36 cellular contexts compared by ENCODE assay signal in the genomic region with DNA sequence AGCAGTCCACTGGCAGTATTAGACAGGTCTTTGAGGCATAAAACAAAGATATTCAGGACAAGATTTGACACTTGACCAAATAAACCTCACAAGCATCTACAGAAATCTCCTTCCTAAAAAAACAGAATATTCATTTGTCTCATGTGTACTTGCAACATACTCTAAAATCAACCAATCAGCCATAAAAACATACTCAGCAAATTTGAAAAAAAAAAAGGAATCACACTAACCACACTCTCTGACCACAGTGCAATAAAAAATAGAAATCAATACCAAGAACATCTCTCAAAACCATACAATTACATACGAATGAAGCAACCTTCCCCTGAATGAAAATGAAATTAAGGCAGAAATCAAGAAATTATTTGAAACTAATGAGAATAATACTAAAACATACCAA.
DNase-seq lines count a peak whose midpoint lies in the region; ATAC-seq, FAIRE-seq and TF ChIP-seq lines count a peak whose summit lies in the region.
"Had no signal": no experiment of that assay in that cellular context is flagged by ENCODE, and none has a peak within 500 bp of the region (broad histone marks: within the 10 kb centered on the region; RNA-seq: fewer than 3 reads in every experiment).

No MANE protein-coding gene starts in this region.

- H4K20me1 ChIP-seq in HepG2 (ENCODE audit: insufficient read depth, low read length) (no peaks in the 10 kb centered on the region), IMR-90 (ENCODE audit: insufficient read depth, low read length) (no peaks in the 10 kb centered on the region), K562 (replicated peaks; ENCODE audit: control insufficient read depth, insufficient read depth, low read length) (no peaks in the 10 kb centered on the region)
- H4K20me1 ChIP-seq: BLaER1; BLaER1 treated with 17β-estradiol and CSF1 and Interleukin-3, amounts not matched to agents 10 nM and 100 nM had no signal

- POLR2A ChIA-PET in HepG2 (lab: Yijun Ruan, JAX) (no interaction called here), A549 (lab: Yijun Ruan, JAX) (no interaction called here), IMR-90 (lab: Charles Lee; ENCODE audit: unreplicated experiment) (no interaction called here), K562 (lab: Yijun Ruan, JAX) (no interaction called here)

- no peak for TF ChIP-seq RAD21 in HepG2 (CRISPR knock-in tag; IDR thresholded peaks at IDR 0.05)
- TF ChIP-seq RAD21 in A549 (conservative IDR thresholded peaks at IDR 0.05 in 1 of 2, IDR thresholded peaks at IDR 0.05 in 1 of 2) = no peak
- no peak for TF ChIP-seq RAD21 in IMR-90 (IDR thresholded peaks at IDR 0.05; ENCODE audit: low read length)
- TF ChIP-seq RAD21 in K562 (CRISPR knock-in tag; conservative IDR thresholded peaks at IDR 0.05 in 1 of 2, IDR thresholded peaks at IDR 0.05 in 1 of 2) = no peak

- CTCF ChIA-PET in HepG2 (lab: Yijun Ruan, JAX; ENCODE audit: low intra/inter-chr PET ratio, low total read pairs) = no interaction called here
- CTCF ChIA-PET in A549 (lab: Yijun Ruan, JAX) = no interaction called here
- CTCF ChIA-PET in IMR-90 (lab: Yijun Ruan, JAX) = interaction anchor here (0.6 kb wide), 1 partner anchor 595 kb away, joined by 3 read pairs; no protein-coding TSS in a partner anchor
- CTCF ChIA-PET in K562 (lab: Yijun Ruan, JAX; ENCODE audit: low intra/inter-chr PET ratio) = no interaction called here

- H2BK120ac ChIP-seq in IMR-90 (ENCODE audit: low read depth, low read length) = no peak overlapping the region

- H2BK20ac ChIP-seq in IMR-90 (ENCODE audit: low read depth, low read length) = no peak overlapping the region

- in situ Hi-C loops in HepG2 (cut with HindIII; ENCODE audit: extremely low pct_ligation_motif_present, low pct_unique_long_range_greater_than_20kb) (no loop called here), IMR-90 (cut with MboI; ENCODE audit: low sequenced_read_pairs) (no loop called here), K562 (cut with MboI) (no loop called here), GM13976 (cut with MboI; ENCODE audit: low sequenced_read_pairs, unreplicated experiment) (no loop called here)

- ATAC-seq in HepG2 (no peak), right lobe of liver (no peak), A549 (no peak), IMR-90 (ENCODE audit: low read depth) (no peak), K562 (no peak)
- ATAC-seq: CD8-positive, alpha-beta T cell had no signal

- no peak overlapping the region for H4K91ac ChIP-seq in IMR-90 (ENCODE audit: insufficient read depth, low read depth, low read length)

- H3K27ac Mint-ChIP-seq in osteocyte (ENCODE audit: unreplicated experiment) = no peak overlapping the region
- H3K27ac Mint-ChIP-seq: B cell; CD14-positive monocyte; CD4-positive, alpha-beta memory T cell; CD4-positive, alpha-beta T cell; CD4-positive, CD25-positive, alpha-beta regulatory T cell; CD8-positive, alpha-beta memory T cell; CD8-positive, alpha-beta T cell had no signal

- FAIRE-seq in HepG2 (lab: Jason Lieb, UNC) = no peak
- FAIRE-seq in A549 (lab: Jason Lieb, UNC) = no peak
- FAIRE-seq in K562 (lab: Jason Lieb, UNC) = no peak
- FAIRE-seq: A204.1, D721Med had no signal

- H4K8ac ChIP-seq in IMR-90 (ENCODE audit: low read depth in 2 of 2, low read length in 2 of 2) = no peak overlapping the region

- H3K27ac ChIP-seq in HepG2 (ENCODE audit: extremely low read length, insufficient read depth, low read length) (no peak overlapping the region), right lobe of liver (no peak overlapping the region), A549 (no peak overlapping the region), IMR-90 (ENCODE audit: insufficient read depth, low read length) (no peak overlapping the region), K562 (ENCODE audit: extremely low read depth, low read depth, low read length) (no peak overlapping the region)
- H3K27ac ChIP-seq: 22Rv1; BLaER1; BLaER1 treated with 17β-estradiol and CSF1 and Interleukin-3, amounts not matched to agents 10 nM and 100 nM; C4-2B had no signal

- 0% methylated on average over 1 of the region's 1 CpG for WGBS in HepG2 (ENCODE audit: low lambda C conversion rate)
- WGBS in right lobe of liver (ENCODE audit: insufficient coverage, low coverage, low lambda C conversion rate, missing lambda C conversion rate) = 36% methylated on average over 1 of the region's 1 CpG
- 3% methylated on average over 1 of the region's 1 CpG for WGBS in A549 (ENCODE audit: missing lambda C conversion rate)
- no CpG with 5 or more reads among the region's 1 CpG for WGBS in IMR-90 (ENCODE audit: extremely low coverage in 2 of 2, insufficient read length in 1 of 2), 2 experiments
- 0% methylated on average over 1 of the region's 1 CpG for WGBS in K562 (ENCODE audit: insufficient coverage, low coverage, missing lambda C conversion rate)

- H3K9ac ChIP-seq in HepG2 (ENCODE audit: insufficient read depth, low read depth, low read length) (no peak overlapping the region), IMR-90 (ENCODE audit: low read depth, low read length) (no peak overlapping the region), K562 (ENCODE audit: insufficient read depth in 1 of 2, low read depth in 2 of 2, low read length in 2 of 2) (no peak overlapping the region)
- H3K9ac ChIP-seq: BLaER1; BLaER1 treated with 17β-estradiol and CSF1 and Interleukin-3, amounts not matched to agents 10 nM and 100 nM had no signal

- H3K23ac ChIP-seq in IMR-90 (ENCODE audit: low read depth, low read length) = no peak overlapping the region

- H3K9me3 ChIP-seq in HepG2 (ENCODE audit: low read length) (no peaks in the 10 kb centered on the region), right lobe of liver (no peaks in the 10 kb centered on the region), A549 (no peaks in the 10 kb centered on the region), IMR-90 (ENCODE audit: control insufficient read depth, insufficient read depth, low read length) (no peaks in the 10 kb centered on the region), K562 (replicated peaks; ENCODE audit: control insufficient read depth, insufficient read depth, low read depth, low read length) (no peaks in the 10 kb centered on the region)
- H3K9me3 ChIP-seq: BE2C, BLaER1, Caco-2 had no signal

- H3K4me1 ChIP-seq in HepG2 (ENCODE audit: insufficient read depth, low read length) (no peaks in the 10 kb centered on the region), right lobe of liver (no peaks in the 10 kb centered on the region), A549 (no peaks in the 10 kb centered on the region), IMR-90 (ENCODE audit: control insufficient read depth, insufficient read depth, low read length) (no peaks in the 10 kb centered on the region), K562 (replicated peaks in 1 of 2; ENCODE audit: control insufficient read depth in 2 of 2, insufficient read depth in 2 of 2, low read length in 2 of 2) (no peaks in the 10 kb centered on the region)
- H3K4me1 ChIP-seq: BE2C; BLaER1; BLaER1 treated with 17β-estradiol and CSF1 and Interleukin-3, amounts not matched to agents 10 nM and 100 nM; Caco-2 had no signal

- no TSS peak for BruUV-seq in HepG2 (replicated peaks; lab: Mats Ljungman, UMichigan)
- BruUV-seq in IMR-90 (replicated peaks; lab: Mats Ljungman, UMichigan) = no TSS peak
- BruUV-seq in K562 (replicated peaks; lab: Mats Ljungman, UMichigan) = no TSS peak

- intact Hi-C loops in HepG2 (cut with micrococcal nuclease; ENCODE audit: unreplicated experiment) = no loop called here
- intact Hi-C loops in right lobe of liver (cut with DNase I) = no loop called here
- intact Hi-C loops in IMR-90 (cut with micrococcal nuclease) = no loop called here
- intact Hi-C loops in K562 (cut with micrococcal nuclease) = no loop called here

- no peak overlapping the region for H2BK5ac ChIP-seq in IMR-90 (ENCODE audit: low read depth, low read length, poor library complexity, severe bottlenecking)

- H3K27me3 ChIP-seq in HepG2 (ENCODE audit: control insufficient read depth in 1 of 2, insufficient read depth in 2 of 2, low read length in 2 of 2) (no peaks in the 10 kb centered on the region), right lobe of liver (no peaks in the 10 kb centered on the region), IMR-90 (ENCODE audit: control insufficient read depth, insufficient read depth, low read length) (no peaks in the 10 kb centered on the region), K562 (ENCODE audit: control insufficient read depth in 2 of 2, insufficient read depth in 2 of 2, low read length in 2 of 2) (no peaks in the 10 kb centered on the region)
- H3K27me3 ChIP-seq: BE2C had no signal

- TF ChIP-seq CTCF in HepG2 (CRISPR knock-in tag; IDR thresholded peaks at IDR 0.05) = no peak
- no peak for TF ChIP-seq CTCF in right lobe of liver (IDR thresholded peaks at IDR 0.05)
- TF ChIP-seq CTCF in A549 (IDR thresholded peaks at IDR 0.05) = no peak
- TF ChIP-seq CTCF in IMR-90 (conservative IDR thresholded peaks at IDR 0.05; ENCODE audit: low read depth, low read length) = no peak
- no peak for TF ChIP-seq CTCF in K562 (IDR thresholded peaks at IDR 0.05 in 2 of 3, conservative IDR thresholded peaks at IDR 0.05 in 1 of 3; ENCODE audit: insufficient read depth in 2 of 3, low read depth in 1 of 3, low read length in 3 of 3)
- no peak for TF ChIP-seq CTCF in GM13976 (IDR thresholded peaks at IDR 0.05; ENCODE audit: borderline replicate concordance, control extremely low read depth, extremely low read depth, insufficient read depth, missing control alignments)
- no peak for TF ChIP-seq CTCF in osteocyte (IDR thresholded peaks at IDR 0.05)

- peaks cover 31% of the 10 kb centered on the region for H3K9me3 Mint-ChIP-seq in osteocyte (ENCODE audit: unreplicated experiment)
- H3K9me3 Mint-ChIP-seq: CD4-positive, alpha-beta T cell; CD8-positive, alpha-beta T cell had no signal

- no peaks in the 10 kb centered on the region for H3K79me2 ChIP-seq in HepG2 (ENCODE audit: insufficient read depth, low read length)
- no peaks in the 10 kb centered on the region for H3K79me2 ChIP-seq in K562 (ENCODE audit: control insufficient read depth, insufficient read depth, low read length)

- H2AFZ ChIP-seq in HepG2 (ENCODE audit: low read length) (no peak overlapping the region), IMR-90 (replicated peaks; ENCODE audit: low read length, poor library complexity) (no peak overlapping the region), K562 (ENCODE audit: low read depth, low read length) (no peak overlapping the region)

- no peak overlapping the region for H3K4me3 ChIP-seq in HepG2 (replicated peaks in 1 of 3; ENCODE audit: insufficient read depth in 1 of 3, low read depth in 2 of 3, low read length in 3 of 3)
- no peak overlapping the region for H3K4me3 ChIP-seq in right lobe of liver
- H3K4me3 ChIP-seq in A549 = no peak overlapping the region
- H3K4me3 ChIP-seq in IMR-90 (ENCODE audit: insufficient read depth, low read depth, low read length) = no peak overlapping the region
- no peak overlapping the region for H3K4me3 ChIP-seq in K562
- H3K4me3 ChIP-seq: BLaER1; BLaER1 treated with 17β-estradiol and CSF1 and Interleukin-3, amounts not matched to agents 10 nM and 100 nM had no signal

- H3K14ac ChIP-seq in IMR-90 (replicated peaks; ENCODE audit: low read depth, low read length) = no peak overlapping the region

- TF ChIP-seq EP300 in HepG2 (IDR thresholded peaks at IDR 0.05; ENCODE audit: low read depth in 2 of 2, low read length in 2 of 2) (no peak), HepG2 (CRISPR knock-in tag; IDR thresholded peaks at IDR 0.05; ENCODE audit: borderline replicate concordance) (no peak), A549 (IDR thresholded peaks at IDR 0.05) (no peak), K562 (IDR thresholded peaks at IDR 0.05; ENCODE audit: low read length) (no peak)

- no peak overlapping the region for H2AK9ac ChIP-seq in IMR-90 (replicated peaks; ENCODE audit: low read depth, low read length, poor library complexity)

- no peak overlapping the region for H2AK5ac ChIP-seq in IMR-90 (ENCODE audit: low read depth, low read length)

- no peaks in the 10 kb centered on the region for H3K9me1 ChIP-seq in IMR-90 (ENCODE audit: insufficient read depth, low read length)
- H3K9me1 ChIP-seq in K562 (ENCODE audit: control insufficient read depth, insufficient read depth, low read length) = no peaks in the 10 kb centered on the region

- H4K5ac ChIP-seq in IMR-90 (ENCODE audit: low read depth, low read length) = no peak overlapping the region

- dilution Hi-C loops in IMR-90 (cut with HindIII; ENCODE audit: low sequenced_read_pairs, unreplicated experiment) = no loop called here

- TF ChIP-seq POLR2A in HepG2 (IDR thresholded peaks at IDR 0.05; ENCODE audit: insufficient read depth in 1 of 2, low read depth in 2 of 2, low read length in 2 of 2) (no peak), right lobe of liver (IDR thresholded peaks at IDR 0.05) (no peak), A549 (IDR thresholded peaks at IDR 0.05; ENCODE audit: low read length) (no peak), IMR-90 (IDR thresholded peaks at IDR 0.05; ENCODE audit: low read depth, low read length) (no peak), K562 (conservative IDR thresholded peaks at IDR 0.05) (no peak)

- no peak for DNase-seq in HepG2 (ENCODE audit: low spot score)
- no peak for DNase-seq in right lobe of liver
- no peak for DNase-seq in A549 (ENCODE audit: low read depth in 1 of 2, low spot score in 1 of 2)
- no peak for DNase-seq in IMR-90
- DNase-seq in K562 (ENCODE audit: extremely low read depth in 1 of 4, low spot score in 3 of 4) = no peak
- DNase-seq in GM13976 (ENCODE audit: low spot score) = no peak
- no peak for DNase-seq in ecto neural progenitor cell (ENCODE audit: low spot score)
- DNase-seq in osteocyte (ENCODE audit: extremely low spot score, unreplicated experiment) = no peak
- DNase-seq: 8988T; ACHN; AML-193; BE2C; C1 segment of cervical spinal cord; Caco-2; Calu3; CD4-positive, alpha-beta memory T cell; CD4-positive, alpha-beta T cell; CD4-positive, CD25-positive, alpha-beta regulatory T cell; CD8-positive, alpha-beta memory T cell; CD8-positive, alpha-beta T cell; COR-L47; DMS 273 treated with DMSO at 0.1 percent for 48 hours; DMS153; DMS53; DMS79; DMS79 treated with DMSO at 0.1 percent for 48 hours; DND-41; EL had no signal

- H3K79me1 ChIP-seq in IMR-90 (ENCODE audit: low read depth in 1 of 2, low read length in 2 of 2) = no peaks in the 10 kb centered on the region

- H2BK15ac ChIP-seq in IMR-90 (ENCODE audit: low read depth, low read length) = no peak overlapping the region

- no peak overlapping the region for H3K4me2 ChIP-seq in HepG2 (ENCODE audit: low read depth, low read length)
- H3K4me2 ChIP-seq in A549 = no peak overlapping the region
- H3K4me2 ChIP-seq in IMR-90 (ENCODE audit: low read depth, low read length) = no peak overlapping the region
- no peak overlapping the region for H3K4me2 ChIP-seq in K562 (ENCODE audit: insufficient read depth, low read length)
- H3K4me2 ChIP-seq: BLaER1; BLaER1 treated with 17β-estradiol and CSF1 and Interleukin-3, amounts not matched to agents 10 nM and 100 nM had no signal

- no peaks in the 10 kb centered on the region for H3K27me3 Mint-ChIP-seq in osteocyte (ENCODE audit: unreplicated experiment)
- H3K27me3 Mint-ChIP-seq: B cell; CD4-positive, alpha-beta memory T cell; CD4-positive, alpha-beta T cell; CD4-positive, CD25-positive, alpha-beta regulatory T cell; CD8-positive, alpha-beta memory T cell had no signal

- no peaks in the 10 kb centered on the region for H3K36me3 Mint-ChIP-seq in osteocyte (ENCODE audit: unreplicated experiment)
- H3K36me3 Mint-ChIP-seq: CD14-positive monocyte; CD4-positive, alpha-beta memory T cell; CD4-positive, CD25-positive, alpha-beta regulatory T cell; CD8-positive, alpha-beta memory T cell; CD8-positive, alpha-beta T cell had no signal

- H3K18ac ChIP-seq in IMR-90 (ENCODE audit: low read depth, low read length) = no peak overlapping the region

- no peak overlapping the region for H3K4me3 Mint-ChIP-seq in osteocyte (ENCODE audit: unreplicated experiment)
- H3K4me3 Mint-ChIP-seq: B cell; CD14-positive monocyte; CD4-positive, alpha-beta memory T cell; CD4-positive, alpha-beta T cell; CD4-positive, CD25-positive, alpha-beta regulatory T cell; CD8-positive, alpha-beta memory T cell; CD8-positive, alpha-beta T cell had no signal

- no peaks in the 10 kb centered on the region for H3K36me3 ChIP-seq in HepG2 (replicated peaks in 1 of 2; ENCODE audit: control insufficient read depth in 1 of 2, insufficient read depth in 2 of 2, low read length in 2 of 2)
- H3K36me3 ChIP-seq in right lobe of liver = no peaks in the 10 kb centered on the region
- H3K36me3 ChIP-seq in IMR-90 (ENCODE audit: control insufficient read depth, insufficient read depth, low read length) = no peaks in the 10 kb centered on the region
- no peaks in the 10 kb centered on the region for H3K36me3 ChIP-seq in K562 (ENCODE audit: control insufficient read depth, insufficient read depth, low read length)
- H3K36me3 ChIP-seq: BE2C; BLaER1; BLaER1 treated with 17β-estradiol and CSF1 and Interleukin-3, amounts not matched to agents 10 nM and 100 nM had no signal

- H3K4me1 Mint-ChIP-seq in osteocyte (ENCODE audit: unreplicated experiment) = no peaks in the 10 kb centered on the region
- H3K4me1 Mint-ChIP-seq: B cell; CD14-positive monocyte; CD4-positive, alpha-beta memory T cell; CD4-positive, CD25-positive, alpha-beta regulatory T cell; CD8-positive, alpha-beta memory T cell had no signal

- no peak overlapping the region for H3K4ac ChIP-seq in IMR-90 (ENCODE audit: low read depth, low read length)

- no peak overlapping the region for H3K56ac ChIP-seq in IMR-90 (ENCODE audit: extremely low read depth, insufficient read depth, low read length)
